9 cellular contexts compared by ENCODE assay signal in the genomic region with DNA sequence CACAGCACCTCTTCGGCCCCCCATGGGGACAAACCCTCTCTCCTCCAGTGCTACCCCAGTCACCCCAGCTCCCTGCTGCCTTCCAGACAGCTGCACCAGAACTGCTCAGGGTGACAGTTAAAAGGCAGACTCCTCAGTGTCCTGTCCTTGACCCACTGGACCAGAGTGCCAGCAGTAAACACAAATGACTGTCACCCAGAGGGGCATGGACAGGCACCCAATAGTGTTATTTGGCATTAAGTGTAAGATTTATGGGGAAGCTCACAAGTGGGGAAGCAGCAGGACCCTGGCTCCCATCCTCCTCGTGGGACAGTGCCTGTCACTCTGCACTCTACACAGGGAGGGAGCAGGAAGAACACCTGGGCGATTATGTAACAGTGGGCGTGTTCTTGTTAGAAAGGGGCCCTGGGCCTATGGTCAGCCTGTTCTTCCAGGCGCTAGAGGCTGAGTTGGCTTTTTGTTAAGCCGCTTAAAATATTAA. TPM values are rescaled to one million over a fixed set of nuclear protein-coding genes. Genes with fewer than 3 reads are reported as not detected.
DNase-seq lines count a peak whose midpoint lies in the region; ATAC-seq and TF ChIP-seq lines count a peak whose summit lies in the region.
"Had no signal": no experiment of that assay in that cellular context is flagged by ENCODE, and none has a peak within 500 bp of the region (broad histone marks: within the 10 kb centered on the region; RNA-seq: fewer than 3 reads in every experiment).

No MANE protein-coding gene starts in this region.

- DNase-seq in activated CD4-positive, alpha-beta T cell treated with anti-CD3 and anti-CD28 coated beads for 36 hours: no peak
- no peak for DNase-seq in activated CD4-positive, alpha-beta T cell treated with anti-CD3 and anti-CD28 coated beads for 1 hour
- DNase-seq in SJCRH30: peak in 1 of 2 experiments; percentile 41
- peak; percentile 81 for DNase-seq in hepatocyte (ENCODE audit: low spot score)
- no peak for DNase-seq in D341Med (ENCODE audit: low spot score)
- no peak for DNase-seq in foreskin melanocyte
- DNase-seq: stimulated activated naive CD4-positive, alpha-beta T cell treated with Interleukin-2 at 50 U/mL for 16 hours had no signal

- peaks cover 65% of the 10 kb centered on the region for H3K79me2 ChIP-seq in hepatocyte

- peak overlapping the region; percentile 79 for H3K27ac Mint-ChIP-seq in activated CD4-positive, alpha-beta T cell treated with anti-CD3 and anti-CD28 coated beads for 36 hours

- intact Hi-C loops in activated CD4-positive, alpha-beta T cell treated with anti-CD3 and anti-CD28 coated beads for 36 hours (cut with DNase I, micrococcal nuclease): loop anchor here in 1 of 2 experiments (10.0 kb wide), 2 partner anchors 513 to 823 kb away; a partner anchor contains a TSS

- H3K4me1 Mint-ChIP-seq in activated CD4-positive, alpha-beta T cell treated with anti-CD3 and anti-CD28 coated beads for 36 hours: peaks cover 85% of the 10 kb centered on the region

- peaks cover 71% of the 10 kb centered on the region for H3K36me3 Mint-ChIP-seq in activated CD4-positive, alpha-beta T cell treated with anti-CD3 and anti-CD28 coated beads for 36 hours (ENCODE audit: low read depth)

- peak overlapping the region; percentile 18 for H3K4me2 ChIP-seq in hepatocyte

- H3K27me3 ChIP-seq in SJCRH30: no peaks in the 10 kb centered on the region
- H3K27me3 ChIP-seq in hepatocyte: no peaks in the 10 kb centered on the region
- H3K27me3 ChIP-seq in stomach smooth muscle (ENCODE audit: control insufficient read depth in 1 of 2, insufficient read depth in 2 of 2, low read length in 2 of 2): no peaks in the 10 kb centered on the region

- H3K27ac ChIP-seq in SJCRH30 (peak overlapping the region; percentile 16; the same call in 1 of the 2 replicates), hepatocyte (peak overlapping the region; percentile 73), stomach smooth muscle (ENCODE audit: low read length) (peak overlapping the region; percentile 53)

- WGBS in hepatocyte (ENCODE audit: low lambda C conversion rate, missing lambda C conversion rate): 50% methylated on average over 6 of the region's 6 CpGs

- H3K9me3 Mint-ChIP-seq in activated CD4-positive, alpha-beta T cell treated with anti-CD3 and anti-CD28 coated beads for 36 hours (ENCODE audit: low read depth): no peaks in the 10 kb centered on the region

- no peaks in the 10 kb centered on the region for H3K27me3 Mint-ChIP-seq in activated CD4-positive, alpha-beta T cell treated with anti-CD3 and anti-CD28 coated beads for 36 hours

- H3K9me2 ChIP-seq in hepatocyte (replicated peaks; ENCODE audit: insufficient read depth): no peaks in the 10 kb centered on the region

- no peak overlapping the region for H3K4me3 ChIP-seq in SJCRH30
- no peak overlapping the region for H3K4me3 ChIP-seq in hepatocyte
- H3K4me3 ChIP-seq in stomach smooth muscle (ENCODE audit: low read length in 2 of 2): no peak overlapping the region

- H3K4me1 ChIP-seq in SJCRH30 (peaks cover 29% of the 10 kb centered on the region), hepatocyte (ENCODE audit: insufficient read depth) (peaks cover 41% of the 10 kb centered on the region), stomach smooth muscle (ENCODE audit: control insufficient read depth, insufficient read depth, low read length) (peaks cover 77% of the 10 kb centered on the region)

- CTCF ChIA-PET in activated CD4-positive, alpha-beta T cell treated with anti-CD3 and anti-CD28 coated beads for 36 hours (lab: Charles Lee): interaction anchor here (0.6 to 4.8 kb wide), 5 partner anchors 11 to 509 kb away, joined by 3 to 100 read pairs (median 17); no protein-coding TSS in a partner anchor

- peaks cover 64% of the 10 kb centered on the region for H4K20me1 ChIP-seq in hepatocyte (ENCODE audit: insufficient read depth, poor library complexity, severe bottlenecking)

- ATAC-seq in activated CD4-positive, alpha-beta T cell treated with anti-CD3 and anti-CD28 coated beads for 36 hours: no peak
- no peak for ATAC-seq in HG03457 (IDR thresholded peaks at IDR 0.05; ENCODE audit: unreplicated experiment)

- H3K36me3 ChIP-seq in SJCRH30 (peaks cover 27% of the 10 kb centered on the region), hepatocyte (replicated peaks; ENCODE audit: insufficient read depth, low read depth) (peaks cover 3% of the 10 kb centered on the region), stomach smooth muscle (ENCODE audit: control insufficient read depth in 2 of 2, insufficient read depth in 2 of 2, low read length in 2 of 2) (peaks cover 11 to 35% of the 10 kb centered on the region in 2 donors)

- peak overlapping the region; percentile 19 for H3K4me3 Mint-ChIP-seq in activated CD4-positive, alpha-beta T cell treated with anti-CD3 and anti-CD28 coated beads for 36 hours

- TF ChIP-seq CTCF in hepatocyte (IDR thresholded peaks at IDR 0.05; ENCODE audit: poor library complexity): no peak

- H3K9ac ChIP-seq in stomach smooth muscle (ENCODE audit: low read length in 2 of 2): peak overlapping the region in 1 of 2 donors; percentile 29

- POLR2A ChIA-PET in activated CD4-positive, alpha-beta T cell treated with anti-CD3 and anti-CD28 coated beads for 36 hours (lab: Charles Lee): no interaction called here

- H3K9me3 ChIP-seq in SJCRH30 (replicated peaks) (no peaks in the 10 kb centered on the region), hepatocyte (ENCODE audit: low read depth) (no peaks in the 10 kb centered on the region), stomach smooth muscle (ENCODE audit: control insufficient read depth in 2 of 2, low read length in 2 of 2) (no peaks in the 10 kb centered on the region)

- no peak overlapping the region for H2AFZ ChIP-seq in hepatocyte

RNA-seq across cellular contexts. Expression of a gene that starts 5.0 kb away (rescaled TPM):
- 10 to 100 TPM; 42.8 to 68.8 TPM for total RNA-seq in activated CD4-positive, alpha-beta T cell treated with anti-CD3 and anti-CD28 coated beads for 36 hours
- 48.3 and 66.2 TPM in 2 replicates for total RNA-seq in SJCRH30 (2014; rRNA removed; shearing (Covaris generic))
- 82.9 and 84.0 TPM in 2 replicates for total RNA-seq in hepatocyte
- polyA plus RNA-seq in hepatocyte: 117 and 118 TPM in 2 replicates

RNA-seq across cellular contexts. Expression of a gene that starts 7.2 kb away (rescaled TPM):
- 100 to 1,000 TPM; 580 to 680 TPM for total RNA-seq in activated CD4-positive, alpha-beta T cell treated with anti-CD3 and anti-CD28 coated beads for 36 hours
- total RNA-seq in SJCRH30 (2014; rRNA removed; shearing (Covaris generic)): 190 and 238 TPM in 2 replicates
- 231 and 271 TPM in 2 replicates for total RNA-seq in hepatocyte
- polyA plus RNA-seq in hepatocyte: 144 and 170 TPM in 2 replicates

RNA-seq across cellular contexts. Expression of a gene that starts 25.4 kb away (rescaled TPM):
- 10 to 100 TPM; 43.2 to 44.9 TPM for total RNA-seq in activated CD4-positive, alpha-beta T cell treated with anti-CD3 and anti-CD28 coated beads for 36 hours
- 31.5 and 32.0 TPM in 2 replicates for total RNA-seq in SJCRH30 (2014; rRNA removed; shearing (Covaris generic))
- total RNA-seq in hepatocyte: 25.8 and 31.8 TPM in 2 replicates
- 17.5 and 22.2 TPM in 2 replicates for polyA plus RNA-seq in hepatocyte

RNA-seq across cellular contexts. Expression of a gene that starts 43.0 kb away (rescaled TPM):
- total RNA-seq in activated CD4-positive, alpha-beta T cell treated with anti-CD3 and anti-CD28 coated beads for 36 hours: under 1 TPM; 0.37 to 0.39 TPM
- 0.02 TPM in 1 of 2 replicates, not detected in the other for total RNA-seq in SJCRH30 (2014; rRNA removed; shearing (Covaris generic))
- 0.16 and 0.17 TPM in 2 replicates for total RNA-seq in hepatocyte
- polyA plus RNA-seq in hepatocyte: 0.10 and 0.21 TPM in 2 replicates

Comparison
In these comparisons a context has a peak if more than half of its experiments do, and no peak if none do; other contexts are left out.
1. H3K27ac ChIP-seq: peak in every context shown above with its lines; median percentile 73 in hepatocyte; 53 in stomach smooth muscle; 16 in SJCRH30.